ENCODE assay signal across 19 cellular contexts in the genomic region with DNA sequence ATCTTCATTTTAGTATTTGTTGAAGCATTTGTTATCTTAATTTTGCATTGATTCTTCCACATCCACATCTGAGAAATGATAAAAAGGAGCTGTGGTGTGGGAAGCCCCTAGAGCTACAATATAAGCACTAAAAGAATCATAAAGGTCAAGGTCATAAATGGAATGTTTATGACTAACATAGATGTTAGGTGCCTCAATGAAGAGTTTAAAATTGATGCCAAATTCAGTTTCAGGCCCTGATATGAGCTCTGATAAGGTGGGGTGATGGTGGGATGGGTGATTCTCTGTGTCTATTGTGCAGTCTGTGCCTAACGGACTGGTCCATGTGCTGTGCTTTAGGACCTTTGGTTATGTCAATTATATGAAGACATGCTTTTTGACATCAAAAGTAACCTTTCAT.
"Had no signal": no experiment of that assay in that cellular context is flagged by ENCODE, and none has a peak within 500 bp of the region (broad histone marks: within the 10 kb centered on the region; RNA-seq: fewer than 3 reads in every experiment).

No MANE protein-coding gene starts in this region.

- H3K27ac Mint-ChIP-seq: immature natural killer cell, nephron progenitor cell had no signal

- H3K4me1 ChIP-seq: colonic mucosa, foreskin keratinocyte, psoas muscle, right lobe of liver had no signal

- ATAC-seq: foreskin keratinocyte; psoas muscle; right lobe of liver; stimulated activated effector memory CD8-positive, alpha-beta T cell treated with anti-CD3 and anti-CD28 coated beads, Interleukin-12 subunit alpha, Interleukin-12 subunit beta, amount 100 ng/mL, for 72 hours had no signal

- H3K4me1 Mint-ChIP-seq: immature natural killer cell; naive B cell; stimulated activated effector memory CD8-positive, alpha-beta T cell treated with anti-CD3 and anti-CD28 coated beads, Interleukin-12 subunit alpha, Interleukin-12 subunit beta, amount 100 ng/mL, for 72 hours had no signal

- H3K36me3 Mint-ChIP-seq: immature natural killer cell; naive B cell; stimulated activated effector memory CD8-positive, alpha-beta T cell treated with anti-CD3 and anti-CD28 coated beads, Interleukin-12 subunit alpha, Interleukin-12 subunit beta, amount 100 ng/mL, for 72 hours had no signal

- H3K9me3 ChIP-seq: colonic mucosa, psoas muscle, right lobe of liver, stomach, thoracic aorta, transverse colon had no signal

- H3K27ac ChIP-seq: colonic mucosa, foreskin keratinocyte, psoas muscle, right lobe of liver, stomach, thoracic aorta, transverse colon had no signal

- DNase-seq: colonic mucosa; dermis blood vessel endothelial cell; erythroblast; foreskin keratinocyte; immature natural killer cell; kidney glomerular epithelial cell; mesendoderm; naive B cell; nephron progenitor cell; psoas muscle; retina; right lobe of liver; stimulated activated CD4-positive, alpha-beta T cell treated with anti-CD3 and anti-CD28 coated beads, Interleukin-4, amount 100 ng/mL, for 1 hour; stimulated activated CD8-positive, alpha-beta memory T cell treated with anti-CD3 and anti-CD28 coated beads, Interleukin-4, amount 100 ng/mL, for 48 hours; stomach; substantia nigra; transverse colon had no signal

- H3K27me3 ChIP-seq: colonic mucosa, foreskin keratinocyte, right lobe of liver, stomach, transverse colon had no signal

- H3K9me3 Mint-ChIP-seq: immature natural killer cell; naive B cell; nephron progenitor cell; stimulated activated effector memory CD8-positive, alpha-beta T cell treated with anti-CD3 and anti-CD28 coated beads, Interleukin-12 subunit alpha, Interleukin-12 subunit beta, amount 100 ng/mL, for 72 hours had no signal

- H3K4me3 Mint-ChIP-seq: immature natural killer cell; naive B cell; nephron progenitor cell; stimulated activated effector memory CD8-positive, alpha-beta T cell treated with anti-CD3 and anti-CD28 coated beads, Interleukin-12 subunit alpha, Interleukin-12 subunit beta, amount 100 ng/mL, for 72 hours had no signal

- H3K4me3 ChIP-seq: colonic mucosa, psoas muscle, right lobe of liver, stomach, thoracic aorta, transverse colon had no signal

- H3K36me3 ChIP-seq: colonic mucosa, right lobe of liver, stomach, thoracic aorta, transverse colon had no signal
